Comparison of ENCODE assay signal across 1 cellular context in genomic region chr17:40462343-40463121, GRCh38.
TF ChIP-seq lines count a peak whose summit lies in the region.

No MANE protein-coding gene starts in this region.

TF ChIP-seq in WTC11, 78 proteins besides CTCF, POLR2A, EP300 and RAD21 (continued from another document):
- TF ChIP-seq ZNF532 (CRISPR knock-in tag; IDR thresholded peaks at IDR 0.05; ENCODE audit: borderline replicate concordance) (no peak), NFE2L1 (CRISPR knock-in tag; IDR thresholded peaks at IDR 0.05) (no peak), CDX4 (CRISPR knock-in tag; IDR thresholded peaks at IDR 0.05; ENCODE audit: borderline replicate concordance) (no peak)
